8 cellular contexts compared by ENCODE assay signal in the genomic region with DNA sequence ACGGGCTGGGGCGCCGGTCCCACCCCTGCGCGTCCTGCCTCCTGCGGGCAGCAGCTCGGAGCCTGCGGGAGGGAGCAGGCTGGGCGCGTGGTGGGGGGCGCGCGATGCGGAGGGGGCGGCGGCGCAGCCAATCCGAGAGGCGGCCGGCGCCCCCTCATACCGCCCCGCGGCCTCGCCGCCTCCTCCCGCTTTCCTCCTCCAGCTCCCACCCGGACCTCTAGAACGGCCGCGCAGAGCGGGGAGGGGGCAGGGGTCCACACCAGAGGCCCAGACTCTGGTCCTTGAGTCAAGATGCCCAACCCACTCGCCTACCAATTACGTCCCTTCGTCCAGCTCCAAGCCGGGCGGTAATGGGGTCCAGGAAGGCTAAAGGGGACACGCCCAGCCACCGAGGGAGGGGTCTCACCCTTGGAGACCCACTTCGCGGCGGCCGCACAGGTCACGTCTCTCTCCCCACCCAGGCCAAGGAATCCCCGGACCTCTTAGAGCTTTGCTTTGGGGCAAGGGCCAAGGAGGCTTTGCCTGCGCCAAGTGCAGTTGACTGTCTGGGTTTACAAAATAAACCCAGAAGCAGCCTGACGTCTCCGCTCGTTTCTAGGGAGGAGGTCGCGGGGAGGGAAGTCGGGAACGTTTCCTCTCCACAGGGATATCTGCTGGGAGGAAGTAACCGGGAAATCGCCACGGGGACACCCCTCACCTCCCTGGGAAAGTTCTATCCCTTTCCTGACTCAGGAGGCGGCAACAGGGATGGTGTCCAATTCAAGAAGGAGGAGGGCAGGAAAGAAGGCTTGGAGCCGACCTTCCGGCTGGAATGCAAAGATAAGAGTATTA. TPM values are rescaled to one million over a fixed set of nuclear protein-coding genes. Genes with fewer than 3 reads are reported as not detected.
DNase-seq lines count a peak whose midpoint lies in the region; ATAC-seq and TF ChIP-seq lines count a peak whose summit lies in the region.

A gene with protein sequence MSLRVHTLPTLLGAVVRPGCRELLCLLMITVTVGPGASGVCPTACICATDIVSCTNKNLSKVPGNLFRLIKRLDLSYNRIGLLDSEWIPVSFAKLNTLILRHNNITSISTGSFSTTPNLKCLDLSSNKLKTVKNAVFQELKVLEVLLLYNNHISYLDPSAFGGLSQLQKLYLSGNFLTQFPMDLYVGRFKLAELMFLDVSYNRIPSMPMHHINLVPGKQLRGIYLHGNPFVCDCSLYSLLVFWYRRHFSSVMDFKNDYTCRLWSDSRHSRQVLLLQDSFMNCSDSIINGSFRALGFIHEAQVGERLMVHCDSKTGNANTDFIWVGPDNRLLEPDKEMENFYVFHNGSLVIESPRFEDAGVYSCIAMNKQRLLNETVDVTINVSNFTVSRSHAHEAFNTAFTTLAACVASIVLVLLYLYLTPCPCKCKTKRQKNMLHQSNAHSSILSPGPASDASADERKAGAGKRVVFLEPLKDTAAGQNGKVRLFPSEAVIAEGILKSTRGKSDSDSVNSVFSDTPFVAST (minus strand): TSS at position 66 of the 831 bp plus-strand sequence. CDS start 957 bp downstream, outside the sequence.

- peak within 1 kb of the TSS; percentile 76 for H3K4me3 ChIP-seq in WI38 (ENCODE audit: low read depth, low read length)
- peak within 1 kb of the TSS; percentile 89 for H3K4me3 ChIP-seq in coronary artery
- H3K4me3 ChIP-seq in left lung = peak within 1 kb of the TSS; percentile 61 to 72

- TF ChIP-seq CTCF in 22Rv1 (IDR thresholded peaks at IDR 0.05) (no peak), WI38 (IDR thresholded peaks at IDR 0.05; ENCODE audit: low read depth, low read length) (no peak), coronary artery (IDR thresholded peaks at IDR 0.05) (no peak), left lung (IDR thresholded peaks at IDR 0.05) (no peak)

- H3K27ac ChIP-seq in 22Rv1 = peak within 1 kb of the TSS; percentile 49
- H3K27ac ChIP-seq in coronary artery = peak within 1 kb of the TSS; percentile 98 to 99
- peak within 1 kb of the TSS; percentile 88 to 92 for H3K27ac ChIP-seq in left lung

- peaks cover 0 to 23% of the 10 kb centered on the region in 2 donors for H3K27me3 ChIP-seq in left lung

- no peaks in the 10 kb centered on the region for H3K36me3 ChIP-seq in left lung

- ATAC-seq in GM18907 (IDR thresholded peaks at IDR 0.05; ENCODE audit: unreplicated experiment) = peak; percentile 22
- ATAC-seq in left lung = peak; percentile 63

- H3K9me3 ChIP-seq in left lung = no peaks in the 10 kb centered on the region

- peaks cover 8 to 64% of the 10 kb centered on the region in 2 donors for H3K4me1 ChIP-seq in left lung

- DNase-seq in HuH-7.5 (ENCODE audit: low spot score) (peak; percentile 66), coronary artery (ENCODE audit: low spot score) (peak; percentile 88), left lung (peak; percentile 74 to 86), COR-L47 (lab: John Stamatoyannopoulos, UW) (no peak)
- DNase-seq in stimulated activated CD4-positive, alpha-beta T cell treated with anti-CD3 and anti-CD28 coated beads, Interleukin-4, amount 100 ng/mL, for 1 hour = peak; percentile 46

- intact Hi-C loops in left lung (cut with DNase I) = no loop called here

RNA-seq across cellular contexts. Expression of the gene that starts here (rescaled TPM):
- total RNA-seq in left lung = 10 to 100 TPM; 15.4 to 17.6 TPM
